In genomic region chrX:43733699-43734098, GRCh38 we compare ENCODE assay signal across 26 cellular contexts.
"Had no signal": no experiment of that assay in that cellular context is flagged by ENCODE, and none has a peak within 500 bp of the region (broad histone marks: within the 10 kb centered on the region; RNA-seq: fewer than 3 reads in every experiment).

No MANE protein-coding gene starts in this region.

- H3K4me1 ChIP-seq: ascending aorta, breast epithelium had no signal

- H3K9me3 ChIP-seq: ascending aorta, breast epithelium had no signal

- H3K27ac ChIP-seq: ascending aorta, brain microvascular endothelial cell, breast epithelium, VCaP had no signal

- H3K36me3 ChIP-seq: brain microvascular endothelial cell, breast epithelium had no signal

- DNase-seq: activated B cell treated with CpG ODN at 0.5 μM for 24 hours; activated CD4-positive, alpha-beta memory T cell treated with anti-CD3 and anti-CD28 coated beads for 36 hours; activated CD4-positive, alpha-beta T cell treated with anti-CD3 and anti-CD28 coated beads for 4 hours; activated CD4-positive, alpha-beta T cell treated with anti-CD3 and anti-CD28 coated beads, Interleukin-2, amount 10 ng/mL, durations not matched to agents 24 days and 14 days; activated CD4-positive, alpha-beta T cell treated with anti-CD3 and anti-CD28 coated beads, Interleukin-2, amount 50 U/mL, for 1 hour; activated CD4-positive, alpha-beta T cell treated with anti-CD3 and anti-CD28 coated beads, Interleukin-2, amount 50 U/mL, for 4 hours; activated CD4-positive, CD25-positive, alpha-beta regulatory T cell treated with anti-CD3 and anti-CD28 coated beads, Interleukin-2, amount 50 U/mL, for 72 hours; activated CD8-positive, alpha-beta memory T cell treated with anti-CD3 and anti-CD28 coated beads, Interleukin-2, amount 50 U/mL, for 48 hours; activated CD8-positive, alpha-beta T cell treated with anti-CD3 and anti-CD28 coated beads for 36 hours; activated effector memory CD4-positive, alpha-beta T cell treated with Interleukin-2 at 50 U/mL for 16 hours; activated gamma-delta T cell; activated naive CD4-positive, alpha-beta T cell treated with anti-CD3 and anti-CD28 coated beads, Interleukin-2, amount 10 ng/mL, durations not matched to agents 7 days and 5 days; activated naive CD4-positive, alpha-beta T cell treated with Interleukin-2 at 50 U/mL for 16 hours; activated naive CD8-positive, alpha-beta T cell treated with anti-CD3 and anti-CD28 coated beads, Interleukin-2, amount 10 ng/mL, durations not matched to agents 7 days and 5 days; activated naive CD8-positive, alpha-beta T cell treated with anti-CD3 and anti-CD28 coated beads, Interleukin-2, amount 50 U/mL, for 24 hours; activated T-cell treated with anti-CD3 and anti-CD28 coated beads, Interleukin-2, amount 50 U/mL, for 24 hours; activated T-cell treated with anti-CD3 and anti-CD28 coated beads, Interleukin-2, amount 50 U/mL, for 48 hours; amygdala; anterior cingulate cortex; brain microvascular endothelial cell; central memory CD4-positive, alpha-beta T cell; T-helper 2 cell; T-helper 9 cell had no signal

- H3K4me3 ChIP-seq: ascending aorta, breast epithelium had no signal

- ATAC-seq: activated CD8-positive, alpha-beta T cell treated with anti-CD3 and anti-CD28 coated beads for 36 hours; activated naive CD8-positive, alpha-beta T cell treated with anti-CD3 and anti-CD28 coated beads, Interleukin-2, amount 50 U/mL, for 24 hours had no signal

- H3K27me3 ChIP-seq: ascending aorta, brain microvascular endothelial cell had no signal
